Comparison of ENCODE assay signal across 17 cellular contexts in the genomic region with DNA sequence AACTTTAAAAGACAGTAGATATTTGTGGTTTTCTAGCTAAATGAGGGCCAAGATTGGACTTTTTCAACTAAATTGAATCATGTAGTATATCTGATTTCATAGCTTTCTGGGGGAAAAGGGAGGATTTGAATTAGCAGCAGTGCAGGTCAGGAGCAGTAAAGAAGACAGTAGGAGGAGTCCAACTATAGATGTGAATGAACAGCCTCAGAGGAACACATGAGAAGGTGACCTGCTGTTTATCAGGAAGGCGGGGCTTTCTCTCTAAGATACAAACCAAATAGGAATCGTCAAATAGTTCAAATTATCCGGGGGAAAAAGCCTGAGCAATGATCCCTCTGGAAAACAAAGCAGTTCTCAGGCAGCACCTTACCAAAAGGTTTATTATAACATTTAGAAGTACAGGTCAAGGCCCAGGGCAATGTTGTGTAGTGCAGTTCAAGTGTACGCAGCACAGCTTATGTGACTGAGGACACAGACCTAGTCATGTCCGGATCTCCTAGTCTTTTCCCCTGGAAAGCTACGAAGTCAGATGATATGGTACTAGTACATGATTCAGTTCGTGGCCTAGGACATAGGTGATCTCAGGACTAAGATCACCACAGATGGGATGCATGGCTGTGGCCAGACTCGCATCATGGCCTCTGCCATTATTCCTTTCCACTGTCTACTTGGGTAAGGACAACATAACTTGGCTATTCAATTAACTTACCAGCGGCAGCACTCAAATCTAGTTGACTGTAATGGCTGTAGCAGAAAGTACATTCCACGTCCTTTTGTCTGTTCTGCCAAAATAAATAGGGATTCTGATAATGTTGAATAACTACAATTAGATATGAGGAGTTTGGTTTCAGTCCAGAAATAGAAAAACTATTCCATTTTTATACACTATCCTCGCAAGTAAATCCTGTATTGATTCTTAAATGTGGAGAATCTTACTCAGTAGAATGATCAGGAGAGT. TPM values are rescaled to one million over a fixed set of nuclear protein-coding genes. Genes with fewer than 3 reads are reported as not detected.
DNase-seq lines count a peak whose midpoint lies in the region; ATAC-seq, FAIRE-seq and TF ChIP-seq lines count a peak whose summit lies in the region.
"Had no signal": no experiment of that assay in that cellular context is flagged by ENCODE, and none has a peak within 500 bp of the region (broad histone marks: within the 10 kb centered on the region; RNA-seq: fewer than 3 reads in every experiment).

No MANE protein-coding gene starts in this region.

- H3K36me3 ChIP-seq in endothelial cell of umbilical vein (ENCODE audit: control insufficient read depth in 2 of 2, extremely low read depth in 1 of 2, insufficient read depth in 2 of 2, low read length in 2 of 2) (peaks cover 14 to 18% of the 10 kb centered on the region in 2 experiments), uterus (no peaks in the 10 kb centered on the region)

- no TSS peak for BruUV-seq in endothelial cell of umbilical vein (replicated peaks; lab: Mats Ljungman, UMichigan)

- no peak overlapping the region for H3K4me3 Mint-ChIP-seq in activated naive CD4-positive, alpha-beta T cell treated with anti-CD3 and anti-CD28 coated beads for 36 hours
- no peak overlapping the region for H3K4me3 Mint-ChIP-seq in activated CD8-positive, alpha-beta T cell treated with anti-CD3 and anti-CD28 coated beads for 36 hours
- H3K4me3 Mint-ChIP-seq in osteocyte (ENCODE audit: unreplicated experiment) = no peak overlapping the region
- H3K4me3 Mint-ChIP-seq: activated B cell treated with CpG ODN at 0.5 μM for 24 hours; T-helper 1 cell treated with Interleukin-12 subunit alpha and Interleukin-12 subunit beta and Interleukin-4 antibody, amounts not matched to agents 30 μg/mL and 1 μg/mL, for 36 hours had no signal

- no peak for ATAC-seq in activated CD8-positive, alpha-beta T cell treated with anti-CD3 and anti-CD28 coated beads for 36 hours

- FAIRE-seq in endothelial cell of umbilical vein (lab: Jason Lieb, UNC) = no peak
- FAIRE-seq in frontal cortex (lab: Jason Lieb, UNC) = no peak

- H3K9me1 ChIP-seq in endothelial cell of umbilical vein (replicated peaks; ENCODE audit: control insufficient read depth, extremely low read depth, insufficient read depth, low read length) = no peaks in the 10 kb centered on the region

- H3K4me1 Mint-ChIP-seq in activated naive CD4-positive, alpha-beta T cell treated with anti-CD3 and anti-CD28 coated beads for 36 hours (ENCODE audit: low read depth) = peaks cover 6% of the 10 kb centered on the region
- H3K4me1 Mint-ChIP-seq in activated CD8-positive, alpha-beta T cell treated with anti-CD3 and anti-CD28 coated beads for 36 hours (ENCODE audit: low read depth) = peaks cover 14% of the 10 kb centered on the region
- H3K4me1 Mint-ChIP-seq in osteocyte (ENCODE audit: unreplicated experiment) = peaks cover 5% of the 10 kb centered on the region

- no peaks in the 10 kb centered on the region for H3K27me3 ChIP-seq in endothelial cell of umbilical vein (ENCODE audit: control insufficient read depth in 2 of 2, insufficient read depth in 2 of 2, low read length in 2 of 2)
- no peaks in the 10 kb centered on the region for H3K27me3 ChIP-seq in uterus
- H3K27me3 ChIP-seq: sigmoid colon had no signal

- no peaks in the 10 kb centered on the region for H4K20me1 ChIP-seq in endothelial cell of umbilical vein (replicated peaks; ENCODE audit: control insufficient read depth, extremely low read depth, insufficient read depth, low read length)

- H3K4me1 ChIP-seq in endothelial cell of umbilical vein (ENCODE audit: control insufficient read depth, extremely low read depth, insufficient read depth, low read length) (peaks cover 22% of the 10 kb centered on the region), uterus (no peaks in the 10 kb centered on the region)
- H3K4me1 ChIP-seq: sigmoid colon had no signal

- peak overlapping the region; percentile 78 for H3K27ac Mint-ChIP-seq in activated naive CD4-positive, alpha-beta T cell treated with anti-CD3 and anti-CD28 coated beads for 36 hours
- peak overlapping the region; percentile 1 for H3K27ac Mint-ChIP-seq in activated CD8-positive, alpha-beta T cell treated with anti-CD3 and anti-CD28 coated beads for 36 hours
- H3K27ac Mint-ChIP-seq in osteocyte (ENCODE audit: unreplicated experiment) = peak overlapping the region; percentile 33
- H3K27ac Mint-ChIP-seq: activated B cell treated with CpG ODN at 0.5 μM for 24 hours; T-helper 1 cell treated with Interleukin-12 subunit alpha and Interleukin-12 subunit beta and Interleukin-4 antibody, amounts not matched to agents 30 μg/mL and 1 μg/mL, for 36 hours had no signal

- H3K79me2 ChIP-seq in endothelial cell of umbilical vein (ENCODE audit: control insufficient read depth, insufficient read depth, low read length) = peaks cover 7% of the 10 kb centered on the region

- CTCF ChIA-PET in activated naive CD4-positive, alpha-beta T cell treated with anti-CD3 and anti-CD28 coated beads for 36 hours (lab: Charles Lee) = interaction anchor here (0.6 to 1.1 kb wide), 2 partner anchors 15 to 190 kb away, joined by 3 to 4 read pairs; a partner anchor contains a TSS
- CTCF ChIA-PET in activated CD8-positive, alpha-beta T cell treated with anti-CD3 and anti-CD28 coated beads for 36 hours (lab: Charles Lee) = interaction anchor here (1.1 kb wide), 1 partner anchor 86 kb away, joined by 3 read pairs; no protein-coding TSS in a partner anchor
- CTCF ChIA-PET in endothelial cell of umbilical vein (lab: Charles Lee) = no interaction called here

- no peaks in the 10 kb centered on the region for H3K27me3 Mint-ChIP-seq in activated naive CD4-positive, alpha-beta T cell treated with anti-CD3 and anti-CD28 coated beads for 36 hours (ENCODE audit: low read depth)
- no peaks in the 10 kb centered on the region for H3K27me3 Mint-ChIP-seq in activated CD8-positive, alpha-beta T cell treated with anti-CD3 and anti-CD28 coated beads for 36 hours
- H3K27me3 Mint-ChIP-seq in osteocyte (ENCODE audit: unreplicated experiment) = no peaks in the 10 kb centered on the region
- H3K27me3 Mint-ChIP-seq: activated B cell treated with CpG ODN at 0.5 μM for 24 hours had no signal

- no peak for DNase-seq in activated naive CD4-positive, alpha-beta T cell treated with anti-CD3 and anti-CD28 coated beads for 36 hours
- DNase-seq in activated naive CD4-positive, alpha-beta T cell treated with Interleukin-2 at 50 U/mL for 16 hours = no peak
- DNase-seq in activated CD8-positive, alpha-beta T cell treated with anti-CD3 and anti-CD28 coated beads for 36 hours = no peak
- peak; percentile 26 for DNase-seq in endothelial cell of umbilical vein (ENCODE audit: low read depth, low spot score)
- DNase-seq in osteocyte (ENCODE audit: extremely low spot score, unreplicated experiment) = no peak
- no peak for DNase-seq in uterus
- no peak for DNase-seq in frontal cortex (ENCODE audit: low spot score in 2 of 2)
- DNase-seq in GM03348 (ENCODE audit: low spot score) = no peak
- DNase-seq: activated B cell treated with CpG ODN at 0.5 μM for 24 hours; effector memory CD4-positive, alpha-beta T cell; hypothalamus; NCI-H187 treated with DMSO at 0.1 percent for 48 hours; NCI-H510A; occipital lobe; sigmoid colon; stimulated activated CD4-positive, alpha-beta T cell treated with anti-CD3 and anti-CD28 coated beads, Interleukin-1b, Interleukin-23, amount 100 ng/mL, for 48 hours had no signal

- no peak overlapping the region for H3K9ac ChIP-seq in endothelial cell of umbilical vein (replicated peaks; ENCODE audit: extremely low read depth, insufficient read depth, low read length)

- no peaks in the 10 kb centered on the region for H3K9me3 ChIP-seq in endothelial cell of umbilical vein (replicated peaks; ENCODE audit: control insufficient read depth, insufficient read depth, low read length)
- no peaks in the 10 kb centered on the region for H3K9me3 ChIP-seq in uterus
- H3K9me3 ChIP-seq: sigmoid colon had no signal

- dilution Hi-C loops in endothelial cell of umbilical vein (cut with MboI; ENCODE audit: extremely low pct_ligation_motif_present, low sequenced_read_pairs) = no loop called here

- intact Hi-C loops in activated naive CD4-positive, alpha-beta T cell treated with anti-CD3 and anti-CD28 coated beads for 36 hours (cut with micrococcal nuclease) = no loop called here
- intact Hi-C loops in activated CD8-positive, alpha-beta T cell treated with anti-CD3 and anti-CD28 coated beads for 36 hours (cut with micrococcal nuclease) = no loop called here
- intact Hi-C loops in endothelial cell of umbilical vein (cut with micrococcal nuclease) = loop anchor here (10.0 kb wide), 1 partner anchor 111 kb away; a partner anchor contains a TSS
- intact Hi-C loops in uterus (cut with DNase I; ENCODE audit: low total_unique reads) = no loop called here

- H3K4me3 ChIP-seq in endothelial cell of umbilical vein (replicated peaks in 1 of 3; ENCODE audit: insufficient read depth in 1 of 3, low read depth in 1 of 3, low read length in 3 of 3) (no peak overlapping the region), uterus (no peak overlapping the region)
- H3K4me3 ChIP-seq: sigmoid colon had no signal

- TF ChIP-seq POLR2A in endothelial cell of umbilical vein (IDR thresholded peaks at IDR 0.05; ENCODE audit: low read depth, low read length) = no peak
- no peak for TF ChIP-seq POLR2A in uterus (IDR thresholded peaks at IDR 0.05)

- H3K36me3 Mint-ChIP-seq in activated naive CD4-positive, alpha-beta T cell treated with anti-CD3 and anti-CD28 coated beads for 36 hours (ENCODE audit: low read depth) = peaks cover 42% of the 10 kb centered on the region
- peaks cover 47% of the 10 kb centered on the region for H3K36me3 Mint-ChIP-seq in activated CD8-positive, alpha-beta T cell treated with anti-CD3 and anti-CD28 coated beads for 36 hours (ENCODE audit: low read depth)
- H3K36me3 Mint-ChIP-seq in osteocyte (ENCODE audit: unreplicated experiment) = peaks cover 60% of the 10 kb centered on the region

- H3K4me2 ChIP-seq in endothelial cell of umbilical vein (ENCODE audit: insufficient read depth, low read length) = no peak overlapping the region

- H3K27ac ChIP-seq in endothelial cell of umbilical vein (ENCODE audit: insufficient read depth, low read depth, low read length) (peak overlapping the region; percentile 12), uterus (peak overlapping the region in 1 of 2 donors; percentile 2)
- H3K27ac ChIP-seq: sigmoid colon had no signal

- H3K9me3 Mint-ChIP-seq in activated naive CD4-positive, alpha-beta T cell treated with anti-CD3 and anti-CD28 coated beads for 36 hours = no peaks in the 10 kb centered on the region
- H3K9me3 Mint-ChIP-seq in activated CD8-positive, alpha-beta T cell treated with anti-CD3 and anti-CD28 coated beads for 36 hours = no peaks in the 10 kb centered on the region
- no peaks in the 10 kb centered on the region for H3K9me3 Mint-ChIP-seq in osteocyte (ENCODE audit: unreplicated experiment)
- H3K9me3 Mint-ChIP-seq: activated B cell treated with CpG ODN at 0.5 μM for 24 hours; T-helper 1 cell treated with Interleukin-12 subunit alpha and Interleukin-12 subunit beta and Interleukin-4 antibody, amounts not matched to agents 30 μg/mL and 1 μg/mL, for 36 hours had no signal

- TF ChIP-seq CTCF in activated CD8-positive, alpha-beta T cell treated with anti-CD3 and anti-CD28 coated beads for 36 hours (IDR thresholded peaks at IDR 0.05) = no peak
- TF ChIP-seq CTCF in endothelial cell of umbilical vein (IDR thresholded peaks at IDR 0.05; ENCODE audit: extremely low read depth in 1 of 2, insufficient read depth in 1 of 2, low read depth in 1 of 2, low read length in 2 of 2) (no peak), osteocyte (IDR thresholded peaks at IDR 0.05) (no peak), uterus (IDR thresholded peaks at IDR 0.05) (no peak)

- H2AFZ ChIP-seq in endothelial cell of umbilical vein (ENCODE audit: low read depth, low read length) = no peak overlapping the region

- POLR2A ChIA-PET in activated CD8-positive, alpha-beta T cell treated with anti-CD3 and anti-CD28 coated beads for 36 hours (lab: Charles Lee) = interaction anchor here (0.7 kb wide), 1 partner anchor 9 kb away, joined by 4 read pairs; no protein-coding TSS in a partner anchor
- POLR2A ChIA-PET in endothelial cell of umbilical vein (lab: Charles Lee) = interaction anchor here (0.7 kb wide), 1 partner anchor 14 kb away, joined by 8 read pairs; no protein-coding TSS in a partner anchor

RNA-seq across cellular contexts. Expression of a gene that starts 40.3 kb away (rescaled TPM):
- total RNA-seq in activated naive CD4-positive, alpha-beta T cell treated with anti-CD3 and anti-CD28 coated beads for 36 hours = 10 to 100 TPM; 20.6 to 21.5 TPM
- 10 to 100 TPM; 26.9 to 27.4 TPM for total RNA-seq in activated CD8-positive, alpha-beta T cell treated with anti-CD3 and anti-CD28 coated beads for 36 hours
- total RNA-seq in endothelial cell of umbilical vein (27.5 and 31.5 TPM in 2 replicates), osteocyte (32.2 and 32.7 TPM in 2 replicates), uterus (10 to 100 TPM; 17.4 to 65.3 (median 42.2) TPM), frontal cortex (33.4 TPM)
- polyA plus RNA-seq in endothelial cell of umbilical vein = 15.7 and 16.2 TPM in 2 replicates
- polyA plus RNA-seq in endothelial cell of umbilical vein (2011; cell fraction: cytosol; rRNA removed) = 12.5 and 13.5 TPM in 2 replicates
- polyA plus RNA-seq in endothelial cell of umbilical vein (2011; cell fraction: nucleus; rRNA removed) = 27.9 and 32.5 TPM in 2 replicates
- polyA plus RNA-seq in endothelial cell of umbilical vein (2012) = 28.5 and 31.2 TPM in 2 replicates
- 10.0 and 10.7 TPM in 2 replicates for polyA minus RNA-seq in endothelial cell of umbilical vein
- 7.8 TPM for polyA minus RNA-seq in endothelial cell of umbilical vein (2011; cell fraction: cytosol; rRNA and poly(A)+ RNA removed)
- polyA minus RNA-seq in endothelial cell of umbilical vein (2011; cell fraction: nucleus; rRNA and poly(A)+ RNA removed) = 10.4 and 11.8 TPM in 2 replicates

Comparison
In these comparisons a context has a peak if more than half of its experiments do, and no peak if none do; other contexts are left out.
1. H3K27ac Mint-ChIP-seq: peak in every context shown above with its lines; median percentile 78 in activated naive CD4-positive, alpha-beta T cell treated with anti-CD3 and anti-CD28 coated beads for 36 hours; 33 in osteocyte; 1 in activated CD8-positive, alpha-beta T cell treated with anti-CD3 and anti-CD28 coated beads for 36 hours.